21 cellular contexts compared by ENCODE assay signal in genomic region chr15:43241100-43241499, GRCh38. TPM values are rescaled to one million over a fixed set of nuclear protein-coding genes. Genes with fewer than 3 reads are reported as not detected.
DNase-seq lines count a peak whose midpoint lies in the region; FAIRE-seq and TF ChIP-seq lines count a peak whose summit lies in the region.
"Had no signal": no experiment of that assay in that cellular context is flagged by ENCODE, and none has a peak within 500 bp of the region (broad histone marks: within the 10 kb centered on the region; RNA-seq: fewer than 3 reads in every experiment).

No MANE protein-coding gene starts in this region.

- FAIRE-seq in astrocyte (lab: Jason Lieb, UNC) = peak; percentile 65

- H3K27me3 Mint-ChIP-seq in astrocyte (ENCODE audit: low read depth, unreplicated experiment) = peaks cover 19% of the 10 kb centered on the region
- H3K27me3 Mint-ChIP-seq: activated CD4-positive, alpha-beta T cell treated with anti-CD3 and anti-CD28 coated beads, Interleukin-2, amount 10 ng/mL, durations not matched to agents 24 days and 14 days; stimulated activated naive CD8-positive, alpha-beta T cell treated with anti-CD3 and anti-CD28 coated beads, Interleukin-15, Interleukin-2, amounts not matched to agents 100 ng/mL and 50 ng/mL, for 24 hours had no signal

- intact Hi-C loops in dorsolateral prefrontal cortex (cut with DNase I) = no loop called here

- peaks cover 3% of the 10 kb centered on the region for H3K9me3 Mint-ChIP-seq in astrocyte (ENCODE audit: unreplicated experiment)
- H3K9me3 Mint-ChIP-seq: activated CD4-positive, alpha-beta T cell treated with anti-CD3 and anti-CD28 coated beads, Interleukin-2, amount 10 ng/mL, durations not matched to agents 24 days and 14 days; activated naive CD8-positive, alpha-beta T cell treated with anti-CD3 and anti-CD28 coated beads, Interleukin-2, amount 50 U/mL, for 24 hours; activated T-cell treated with anti-CD3 and anti-CD28 coated beads, Interleukin-2, amount 50 U/mL, for 4 hours; stimulated activated naive CD8-positive, alpha-beta T cell treated with anti-CD3 and anti-CD28 coated beads, Interleukin-15, Interleukin-2, amounts not matched to agents 100 ng/mL and 50 ng/mL, for 24 hours had no signal

- no peak overlapping the region for H3K9ac ChIP-seq in astrocyte (ENCODE audit: low read length)

- H3K27me3 ChIP-seq in astrocyte (ENCODE audit: insufficient read depth, low read length) = peaks cover 14% of the 10 kb centered on the region
- H3K27me3 ChIP-seq in dorsolateral prefrontal cortex = no peaks in the 10 kb centered on the region

- no peaks in the 10 kb centered on the region for H3K36me3 Mint-ChIP-seq in astrocyte (ENCODE audit: low read depth, unreplicated experiment)

- H3K4me2 ChIP-seq in astrocyte (ENCODE audit: low read length) = no peak overlapping the region
- H3K4me2 ChIP-seq: smooth muscle cell had no signal

- H2AFZ ChIP-seq in astrocyte (ENCODE audit: low read depth, low read length) = no peak overlapping the region

- no peak overlapping the region for H3K4me3 ChIP-seq in astrocyte (ENCODE audit: insufficient read depth, low read depth, low read length)
- no peak overlapping the region for H3K4me3 ChIP-seq in dorsolateral prefrontal cortex
- H3K4me3 ChIP-seq: SJCRH30, smooth muscle cell had no signal

- H3K27ac ChIP-seq in astrocyte (ENCODE audit: low read depth, low read length) (no peak overlapping the region), dorsolateral prefrontal cortex (no peak overlapping the region)
- H3K27ac ChIP-seq: SJCRH30 had no signal

- no peaks in the 10 kb centered on the region for H3K79me2 ChIP-seq in astrocyte (ENCODE audit: insufficient read depth, low read length)

- TF ChIP-seq CTCF in astrocyte (IDR thresholded peaks at IDR 0.05; ENCODE audit: insufficient read depth, low read depth, low read length) (no peak), dorsolateral prefrontal cortex (IDR thresholded peaks at IDR 0.05 in 54 of 56, conservative IDR thresholded peaks at IDR 0.05 in 2 of 56; ENCODE audit: low read depth in 1 of 56, partially characterized antibody in 56 of 56) (no peak)

- peaks cover 13% of the 10 kb centered on the region for H3K4me1 Mint-ChIP-seq in astrocyte (ENCODE audit: low read depth, unreplicated experiment)

- H3K27ac Mint-ChIP-seq in astrocyte (ENCODE audit: unreplicated experiment) = no peak overlapping the region
- H3K27ac Mint-ChIP-seq: activated CD4-positive, alpha-beta T cell treated with anti-CD3 and anti-CD28 coated beads, Interleukin-2, amount 10 ng/mL, durations not matched to agents 24 days and 14 days; activated naive CD8-positive, alpha-beta T cell treated with anti-CD3 and anti-CD28 coated beads, Interleukin-2, amount 50 U/mL, for 24 hours; stimulated activated naive CD8-positive, alpha-beta T cell treated with anti-CD3 and anti-CD28 coated beads, Interleukin-15, Interleukin-2, amounts not matched to agents 100 ng/mL and 50 ng/mL, for 24 hours had no signal

- peak; percentile 83 for DNase-seq in AG08395 (ENCODE audit: low spot score)
- peak; percentile 90 for DNase-seq in astrocyte (ENCODE audit: low read depth)
- peak; percentile 48 for DNase-seq in globus pallidus (ENCODE audit: low spot score)
- DNase-seq in pons (ENCODE audit: low spot score) = peak; percentile 2
- no peak for DNase-seq in activated CD8-positive, alpha-beta memory T cell treated with anti-CD3 and anti-CD28 coated beads, Interleukin-2, amount 50 U/mL, for 48 hours
- no peak for DNase-seq in stimulated activated CD4-positive, alpha-beta T cell treated with anti-CD3 and anti-CD28 coated beads, Interleukin-15, amount 100 ng/mL, for 24 hours
- DNase-seq in dorsolateral prefrontal cortex = no peak
- DNase-seq in NCI-H446 (lab: John Stamatoyannopoulos, UW) = no peak
- DNase-seq: activated CD4-positive, alpha-beta T cell treated with anti-CD3 and anti-CD28 coated beads, Interleukin-2, amount 10 ng/mL, durations not matched to agents 24 days and 14 days; activated naive CD8-positive, alpha-beta T cell treated with anti-CD3 and anti-CD28 coated beads, Interleukin-2, amount 50 U/mL, for 24 hours; activated T-cell treated with anti-CD3 and anti-CD28 coated beads, Interleukin-2, amount 50 U/mL, for 4 hours; cortex of kidney; erythroblast; Kasumi-1; NCI-H1436 treated with DMSO at 0.1 percent for 48 hours; NCI-H226; SJCRH30; T-helper 9 cell had no signal

- peaks cover 9% of the 10 kb centered on the region for H3K4me1 ChIP-seq in astrocyte (ENCODE audit: insufficient read depth, low read length)
- H3K4me1 ChIP-seq: SJCRH30 had no signal

- H3K36me3 ChIP-seq in astrocyte (ENCODE audit: insufficient read depth, low read length) = no peaks in the 10 kb centered on the region
- H3K36me3 ChIP-seq: SJCRH30 had no signal

- H3K9me3 ChIP-seq in astrocyte (ENCODE audit: insufficient read depth, low read depth, low read length) = no peaks in the 10 kb centered on the region
- H3K9me3 ChIP-seq: SJCRH30 had no signal

- no peaks in the 10 kb centered on the region for H4K20me1 ChIP-seq in astrocyte (ENCODE audit: insufficient read depth, low read length)

- no peak overlapping the region for H3K4me3 Mint-ChIP-seq in astrocyte (ENCODE audit: unreplicated experiment)
- H3K4me3 Mint-ChIP-seq: activated CD4-positive, alpha-beta T cell treated with anti-CD3 and anti-CD28 coated beads, Interleukin-2, amount 10 ng/mL, durations not matched to agents 24 days and 14 days; activated naive CD8-positive, alpha-beta T cell treated with anti-CD3 and anti-CD28 coated beads, Interleukin-2, amount 50 U/mL, for 24 hours; activated T-cell treated with anti-CD3 and anti-CD28 coated beads, Interleukin-2, amount 50 U/mL, for 4 hours; stimulated activated naive CD8-positive, alpha-beta T cell treated with anti-CD3 and anti-CD28 coated beads, Interleukin-15, Interleukin-2, amounts not matched to agents 100 ng/mL and 50 ng/mL, for 24 hours had no signal

RNA-seq across cellular contexts. Expression of gene EPB42, which starts 20.3 kb away (rescaled TPM):
- total RNA-seq in astrocyte (not detected in 2 replicates), dorsolateral prefrontal cortex (under 1 TPM in 10 of 120 experiments, not detected in 110; 0.23 to 0.83 (median 0.40) TPM)
- total RNA-seq: A172; activated CD4-positive, alpha-beta T cell treated with anti-CD3 and anti-CD28 coated beads, Interleukin-2, amount 10 ng/mL, durations not matched to agents 24 days and 14 days; activated T-cell treated with anti-CD3 and anti-CD28 coated beads, Interleukin-2, amount 50 U/mL, for 4 hours; SJCRH30; smooth muscle cell had no signal

RNA-seq across cellular contexts. Expression of gene TGM5, which starts 25.6 kb away (rescaled TPM):
- total RNA-seq in astrocyte (0.16 TPM in 1 of 2 replicates, not detected in the other), dorsolateral prefrontal cortex (under 1 TPM in 8 of 120 experiments, not detected in 112; 0.14 to 0.88 (median 0.34) TPM)
- total RNA-seq: A172; activated CD4-positive, alpha-beta T cell treated with anti-CD3 and anti-CD28 coated beads, Interleukin-2, amount 10 ng/mL, durations not matched to agents 24 days and 14 days; activated T-cell treated with anti-CD3 and anti-CD28 coated beads, Interleukin-2, amount 50 U/mL, for 4 hours; SJCRH30 had no signal

RNA-seq across cellular contexts. Expression of gene CCNDBP1, which starts 55.9 kb away (rescaled TPM):
- total RNA-seq in astrocyte (35.7 and 37.0 TPM in 2 replicates), dorsolateral prefrontal cortex (10 to 100 TPM; 32.7 to 77.7 (median 59.5) TPM)

Comparison
In these comparisons a context has a peak if more than half of its experiments do, and no peak if none do; other contexts are left out.
1. DNase-seq: peak in AG08395 (single experiment), astrocyte (single experiment), globus pallidus (single experiment) and pons (single experiment); none in activated CD8-positive, alpha-beta memory T cell treated with anti-CD3 and anti-CD28 coated beads, Interleukin-2, amount 50 U/mL, for 48 hours (single experiment), stimulated activated CD4-positive, alpha-beta T cell treated with anti-CD3 and anti-CD28 coated beads, Interleukin-15, amount 100 ng/mL, for 24 hours (single experiment), dorsolateral prefrontal cortex (0 of 10) and NCI-H446 (0 of 2).